22 cellular contexts compared by ENCODE assay signal in the genomic region with DNA sequence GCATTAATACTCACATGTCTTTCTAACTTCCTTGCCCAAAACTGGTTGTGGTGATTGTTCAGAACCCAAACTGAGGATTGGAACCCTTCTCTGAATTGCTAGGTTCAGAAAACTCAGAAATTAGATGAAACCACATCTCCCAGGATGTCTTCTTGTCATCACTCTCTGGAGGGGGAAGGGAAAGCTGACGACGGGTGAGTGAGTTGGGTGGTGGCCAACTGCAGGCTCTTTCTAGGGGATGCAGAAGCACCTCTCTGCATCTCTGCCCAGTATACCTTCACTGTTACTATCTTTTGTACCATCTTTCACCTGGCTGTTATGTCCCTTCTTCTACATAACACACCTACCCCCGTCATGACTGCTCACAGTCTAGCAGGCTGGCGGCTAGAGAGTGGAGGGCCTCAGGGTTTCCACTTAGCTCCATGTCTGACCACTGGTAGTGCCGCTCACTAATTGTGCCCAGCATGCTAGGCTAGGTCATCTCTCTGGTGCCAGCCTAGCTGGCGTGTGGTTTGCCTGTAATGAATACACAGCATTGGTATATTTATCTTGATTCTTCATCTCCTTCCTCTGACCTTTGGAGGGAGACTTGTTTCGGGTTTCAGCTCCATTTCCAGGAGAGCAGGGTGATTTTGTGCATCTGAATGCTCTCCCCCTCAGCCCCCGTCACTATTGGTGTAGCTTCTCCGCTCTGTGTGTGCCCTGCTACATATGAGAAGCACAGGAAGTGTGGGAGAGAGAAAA. TPM values are rescaled to one million over a fixed set of nuclear protein-coding genes. Genes with fewer than 3 reads are reported as not detected.
DNase-seq lines count a peak whose midpoint lies in the region; ATAC-seq lines count a peak whose summit lies in the region.
"Had no signal": no experiment of that assay in that cellular context is flagged by ENCODE, and none has a peak within 500 bp of the region (broad histone marks: within the 10 kb centered on the region; RNA-seq: fewer than 3 reads in every experiment).

No MANE protein-coding gene starts in this region.

- peak overlapping the region; percentile 54 for H3K4me3 Mint-ChIP-seq in activated CD4-positive, alpha-beta memory T cell treated with anti-CD3 and anti-CD28 coated beads for 36 hours
- no peak overlapping the region for H3K4me3 Mint-ChIP-seq in stimulated activated memory B cell treated with anti-CD40 and anti-IgM and Interleukin-4, amounts not matched to agents 10 μg/mL and 1 μg/mL and 100 μg/mL, for 72 hours
- H3K4me3 Mint-ChIP-seq: central memory CD8-positive, alpha-beta T cell; naive B cell had no signal

- no peaks in the 10 kb centered on the region for H3K27me3 ChIP-seq in iPS-20b (ENCODE audit: insufficient read depth, low read length)
- H3K27me3 ChIP-seq: tibial artery had no signal

- POLR2A ChIA-PET in activated CD4-positive, alpha-beta memory T cell treated with anti-CD3 and anti-CD28 coated beads for 36 hours (lab: Charles Lee): interaction anchor here (1.2 to 2.1 kb wide), 2 partner anchors 12 to 55 kb away, joined by 4 to 6 read pairs; no protein-coding TSS in a partner anchor

- peak; percentile 42 to 68 for ATAC-seq in activated naive CD4-positive, alpha-beta T cell treated with anti-CD3 and anti-CD28 coated beads, Interleukin-2, amount 50 U/mL, for 72 hours
- ATAC-seq in stimulated activated memory B cell treated with anti-CD40 and anti-IgM and Interleukin-4, amounts not matched to agents 10 μg/mL and 1 μg/mL and 100 μg/mL, for 72 hours: no peak
- ATAC-seq: gastroesophageal sphincter, Right ventricle myocardium inferior had no signal

- H3K27me3 Mint-ChIP-seq in activated CD4-positive, alpha-beta memory T cell treated with anti-CD3 and anti-CD28 coated beads for 36 hours: no peaks in the 10 kb centered on the region
- H3K27me3 Mint-ChIP-seq in stimulated activated memory B cell treated with anti-CD40 and anti-IgM and Interleukin-4, amounts not matched to agents 10 μg/mL and 1 μg/mL and 100 μg/mL, for 72 hours: peaks cover 2% of the 10 kb centered on the region
- H3K27me3 Mint-ChIP-seq: central memory CD8-positive, alpha-beta T cell had no signal

- no peak overlapping the region for H3K4me3 ChIP-seq in iPS-20b (ENCODE audit: low read length)
- H3K4me3 ChIP-seq: gastroesophageal sphincter, tibial artery had no signal

- H3K9ac ChIP-seq in iPS-20b (ENCODE audit: low read depth, low read length): 0 out of 2 replicates have a peak overlapping the region, but pooled peaks have one; percentile 39

- no peaks in the 10 kb centered on the region for H3K36me3 ChIP-seq in iPS-20b (ENCODE audit: insufficient read depth, low read depth, low read length)
- H3K36me3 ChIP-seq: gastroesophageal sphincter, tibial artery had no signal

- H3K4me1 Mint-ChIP-seq in activated CD4-positive, alpha-beta memory T cell treated with anti-CD3 and anti-CD28 coated beads for 36 hours (ENCODE audit: low read depth): peaks cover 80% of the 10 kb centered on the region
- no peaks in the 10 kb centered on the region for H3K4me1 Mint-ChIP-seq in stimulated activated memory B cell treated with anti-CD40 and anti-IgM and Interleukin-4, amounts not matched to agents 10 μg/mL and 1 μg/mL and 100 μg/mL, for 72 hours
- H3K4me1 Mint-ChIP-seq: naive B cell had no signal

- peaks cover 11 to 78% of the 10 kb centered on the region in 2 donors for H3K36me3 Mint-ChIP-seq in activated naive CD4-positive, alpha-beta T cell treated with anti-CD3 and anti-CD28 coated beads, Interleukin-2, amount 50 U/mL, for 72 hours
- peaks cover 39% of the 10 kb centered on the region for H3K36me3 Mint-ChIP-seq in activated CD4-positive, alpha-beta memory T cell treated with anti-CD3 and anti-CD28 coated beads for 36 hours
- H3K36me3 Mint-ChIP-seq in stimulated activated memory B cell treated with anti-CD40 and anti-IgM and Interleukin-4, amounts not matched to agents 10 μg/mL and 1 μg/mL and 100 μg/mL, for 72 hours: no peaks in the 10 kb centered on the region
- H3K36me3 Mint-ChIP-seq: naive B cell had no signal

- peak overlapping the region; percentile 71 to 80 for H3K27ac Mint-ChIP-seq in activated naive CD4-positive, alpha-beta T cell treated with anti-CD3 and anti-CD28 coated beads, Interleukin-2, amount 50 U/mL, for 72 hours
- H3K27ac Mint-ChIP-seq in activated CD4-positive, alpha-beta memory T cell treated with anti-CD3 and anti-CD28 coated beads for 36 hours: peak overlapping the region; percentile 83
- no peak overlapping the region for H3K27ac Mint-ChIP-seq in stimulated activated memory B cell treated with anti-CD40 and anti-IgM and Interleukin-4, amounts not matched to agents 10 μg/mL and 1 μg/mL and 100 μg/mL, for 72 hours
- H3K27ac Mint-ChIP-seq: naive B cell had no signal

- H3K9me3 Mint-ChIP-seq in activated naive CD4-positive, alpha-beta T cell treated with anti-CD3 and anti-CD28 coated beads, Interleukin-2, amount 50 U/mL, for 72 hours: no peaks in the 10 kb centered on the region
- peaks cover 2% of the 10 kb centered on the region for H3K9me3 Mint-ChIP-seq in activated CD4-positive, alpha-beta memory T cell treated with anti-CD3 and anti-CD28 coated beads for 36 hours
- no peaks in the 10 kb centered on the region for H3K9me3 Mint-ChIP-seq in stimulated activated memory B cell treated with anti-CD40 and anti-IgM and Interleukin-4, amounts not matched to agents 10 μg/mL and 1 μg/mL and 100 μg/mL, for 72 hours
- H3K9me3 Mint-ChIP-seq: central memory CD8-positive, alpha-beta T cell had no signal

- intact Hi-C loops in activated CD4-positive, alpha-beta memory T cell treated with anti-CD3 and anti-CD28 coated beads for 36 hours (cut with micrococcal nuclease): loop anchor here (1.0 kb wide), 1 partner anchor 17 kb away; no protein-coding TSS in a partner anchor

- CTCF ChIA-PET in activated CD4-positive, alpha-beta memory T cell treated with anti-CD3 and anti-CD28 coated beads for 36 hours (lab: Charles Lee): interaction anchor here (0.6 to 2.3 kb wide), 6 partner anchors 14 to 575 kb away, joined by 3 to 9 read pairs (median 3); no protein-coding TSS in a partner anchor

- H3K4me1 ChIP-seq in iPS-20b (ENCODE audit: insufficient read depth, low read length): peaks cover 16% of the 10 kb centered on the region; the same call in 1 of the 2 replicates
- H3K4me1 ChIP-seq: gastroesophageal sphincter, tibial artery had no signal

- H3K27ac ChIP-seq in iPS-20b (ENCODE audit: low read length): no peak overlapping the region
- H3K27ac ChIP-seq: gastroesophageal sphincter, HL-60, tibial artery had no signal

- no peak for DNase-seq in activated naive CD4-positive, alpha-beta T cell treated with anti-CD3 and anti-CD28 coated beads, Interleukin-2, amount 50 U/mL, for 72 hours (ENCODE audit: low spot score in 2 of 2)
- DNase-seq in activated naive CD4-positive, alpha-beta T cell treated with Interleukin-2 at 50 U/mL for 16 hours: no peak
- peak; percentile 51 for DNase-seq in activated CD4-positive, alpha-beta memory T cell treated with anti-CD3 and anti-CD28 coated beads for 36 hours
- DNase-seq in NCI-H1930 (lab: John Stamatoyannopoulos, UW) (no peak), HuH-7 (ENCODE audit: low spot score) (no peak)
- no peak for DNase-seq in activated effector memory CD4-positive, alpha-beta T cell treated with anti-CD3 and anti-CD28 coated beads, Interleukin-2, amount 50 U/mL, for 16 hours
- DNase-seq: aorta; DMS 273 treated with DMSO at 0.1 percent for 48 hours; kidney glomerular epithelial cell; mesenchymal stem cell; naive B cell; NCI-H1417 treated with DMSO at 0.1 percent for 48 hours; NCI-H526 treated with DMSO at 0.1 percent for 48 hours; posterior cingulate gyrus; stimulated activated naive CD4-positive, alpha-beta T cell had no signal

- H3K9me3 ChIP-seq in iPS-20b (ENCODE audit: insufficient read depth, low read depth, low read length): no peaks in the 10 kb centered on the region
- H3K9me3 ChIP-seq: gastroesophageal sphincter, tibial artery had no signal

RNA-seq across cellular contexts. Expression of a gene that starts 7.3 kb away (rescaled TPM):
- total RNA-seq in activated naive CD4-positive, alpha-beta T cell treated with anti-CD3 and anti-CD28 coated beads, Interleukin-2, amount 50 U/mL, for 72 hours: 10 to 100 TPM; 36.7 to 66.2 TPM
- total RNA-seq in activated CD4-positive, alpha-beta memory T cell treated with anti-CD3 and anti-CD28 coated beads for 36 hours: 10 to 100 TPM; 36.8 to 39.0 TPM
